8 cellular contexts compared by ENCODE assay signal in the genomic region with DNA sequence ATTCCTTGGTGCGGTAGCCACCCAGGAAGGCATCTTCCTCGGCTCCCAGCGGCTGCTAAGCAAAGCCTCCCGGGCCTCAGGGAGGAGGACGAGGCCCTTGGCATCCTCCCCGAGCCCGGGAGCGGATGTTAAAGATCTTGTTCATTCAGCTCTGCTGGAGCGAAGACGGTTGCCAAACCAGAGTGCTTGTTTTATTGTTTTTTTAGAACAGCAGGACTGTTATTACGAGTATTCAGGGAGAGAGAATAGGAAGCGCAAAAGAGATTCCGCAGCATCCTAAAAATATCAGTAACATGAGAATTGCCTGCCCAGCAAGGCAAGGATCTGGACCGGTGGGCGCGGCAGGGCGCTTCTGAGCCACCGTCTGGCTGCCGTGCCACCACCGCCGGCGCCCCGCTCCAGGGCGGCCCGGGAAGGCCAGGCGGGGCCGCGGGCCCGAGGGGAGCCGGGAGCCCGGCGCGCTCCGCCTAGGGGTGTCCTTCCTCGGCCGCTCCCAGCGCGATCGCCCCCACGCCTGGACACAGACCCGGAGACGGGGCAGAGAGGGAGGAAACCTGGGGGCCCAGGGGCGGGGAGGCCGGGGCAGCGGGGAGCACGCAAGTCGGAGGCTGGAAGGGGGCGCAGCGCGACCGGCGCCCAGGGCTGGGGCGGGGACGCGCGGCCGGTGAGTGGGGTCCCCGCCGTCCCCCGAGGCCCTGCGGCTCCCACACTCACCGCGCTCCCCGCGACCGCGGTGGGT. TPM values are rescaled to one million over a fixed set of nuclear protein-coding genes. Genes with fewer than 3 reads are reported as not detected.
DNase-seq lines count a peak whose midpoint lies in the region; ATAC-seq and TF ChIP-seq lines count a peak whose summit lies in the region.

No MANE protein-coding gene starts in this region.

- TF ChIP-seq POLR2A in esophagus squamous epithelium (IDR thresholded peaks at IDR 0.05): no peak

- H3K4me1 ChIP-seq in esophagus squamous epithelium: peaks cover 8 to 32% (median 17%) of the 10 kb centered on the region in 3 donors
- H3K4me1 ChIP-seq in aorta (ENCODE audit: control insufficient read depth in 1 of 2, insufficient read depth in 2 of 2, low read length in 2 of 2): no peaks in the 10 kb centered on the region

- H3K36me3 ChIP-seq in WERI-Rb-1: no peaks in the 10 kb centered on the region
- no peaks in the 10 kb centered on the region for H3K36me3 ChIP-seq in esophagus squamous epithelium
- no peaks in the 10 kb centered on the region for H3K36me3 ChIP-seq in aorta (ENCODE audit: control insufficient read depth in 1 of 2, insufficient read depth in 2 of 2, low read length in 1 of 2)

- 2 to 3% methylated on average over 14 to 16 of the region's 67 CpGs for WGBS in esophagus squamous epithelium, 2 donors
- 0 to 1% methylated on average over 43 to 67 of the region's 67 CpGs for WGBS in aorta, 2 donors

- 0 out of 2 replicates have a peak overlapping the region, but pooled peaks have one; percentile 3 for H3K27ac ChIP-seq in WERI-Rb-1
- H3K27ac ChIP-seq in esophagus squamous epithelium: peak overlapping the region; percentile 49 to 89 (median 76)
- peak overlapping the region; percentile 67 to 85 for H3K27ac ChIP-seq in aorta (ENCODE audit: low read depth in 1 of 2, low read length in 2 of 2)

- H3K27me3 ChIP-seq in WERI-Rb-1 (ENCODE audit: insufficient read depth, low read depth, severe bottlenecking) (peaks cover 3% of the 10 kb centered on the region), esophagus squamous epithelium (peaks cover 3 to 97% (median 10%) of the 10 kb centered on the region in 4 donors), aorta (ENCODE audit: control insufficient read depth in 1 of 2, insufficient read depth in 2 of 2, low read length in 1 of 2) (no peaks in the 10 kb centered on the region)

- TF ChIP-seq CTCF in WERI-Rb-1 (IDR thresholded peaks at IDR 0.05; ENCODE audit: low read depth, low read length): no peak
- TF ChIP-seq CTCF in esophagus squamous epithelium (IDR thresholded peaks at IDR 0.05): no peak

- intact Hi-C loops in esophagus squamous epithelium (cut with DNase I) (loop anchor here (10.0 kb wide), 1 partner anchor 355 kb away; no protein-coding TSS in a partner anchor), aorta (cut with DNase I) (no loop called here)

- DNase-seq in activated T-cell treated with anti-CD3 and anti-CD28 coated beads, Interleukin-2, amount 50 U/mL, for 1 hour: peak; percentile 49
- DNase-seq in activated T-cell treated with anti-CD3 and anti-CD28 coated beads for 4 hours: no peak
- DNase-seq in WERI-Rb-1: peak; percentile 52
- DNase-seq in esophagus squamous epithelium (lab: John Stamatoyannopoulos, UW): no peak
- DNase-seq in myocyte (ENCODE audit: low read depth): peak; percentile 59
- peak; percentile 67 to 84 for DNase-seq in aorta
- DNase-seq in SHP77 (lab: John Stamatoyannopoulos, UW): no peak

- H3K4me3 ChIP-seq in WERI-Rb-1 (ENCODE audit: low read depth, low read length) (peak overlapping the region; percentile 51), esophagus squamous epithelium (peak overlapping the region; percentile 44 to 73 (median 54)), aorta (ENCODE audit: low read length in 2 of 2) (peak overlapping the region; percentile 76 to 96)

- ATAC-seq in HG03135 (IDR thresholded peaks at IDR 0.05; ENCODE audit: unreplicated experiment) (peak; percentile 25), aorta (ENCODE audit: low FRiP score) (peak; percentile 68)

- no peaks in the 10 kb centered on the region for H3K9me3 ChIP-seq in WERI-Rb-1 (ENCODE audit: severe bottlenecking)
- no peaks in the 10 kb centered on the region for H3K9me3 ChIP-seq in esophagus squamous epithelium
- no peaks in the 10 kb centered on the region for H3K9me3 ChIP-seq in aorta (ENCODE audit: control insufficient read depth, low read length)

RNA-seq across cellular contexts. Expression of gene CYS1, which starts 0.8 kb away (rescaled TPM):
- total RNA-seq in esophagus squamous epithelium (1 to 10 TPM in 2 of 4 donors, under 1 TPM in 2; 0.09 to 2.5 (median 0.80) TPM), myocyte (0.16 and 1.1 TPM in 2 replicates), aorta (10 to 100 TPM; 11.4 to 13.9 TPM)
- 0.43 TPM for polyA plus RNA-seq in myocyte (2012)
- 10 to 100 TPM; 14.7 to 16.4 TPM for polyA plus RNA-seq in aorta

RNA-seq across cellular contexts. Expression of gene KLF11, which starts 36.0 kb away (rescaled TPM):
- total RNA-seq in esophagus squamous epithelium (10 to 100 TPM in 2 of 4 donors, 1 to 10 TPM in 2; 2.2 to 13.2 (median 8.2) TPM), myocyte (4.6 and 5.1 TPM in 2 replicates), aorta (10 to 100 TPM; 30.7 to 33.6 TPM)
- polyA plus RNA-seq in myocyte (2012): 6.2 TPM
- 10 to 100 TPM in 1 of 2 donors, 1 to 10 TPM in 1; 7.8 to 10.2 TPM for polyA plus RNA-seq in aorta

RNA-seq across cellular contexts. Expression of gene RRM2, which starts 43.2 kb away (rescaled TPM):
- total RNA-seq in esophagus squamous epithelium (10 to 100 TPM; 16.2 to 65.1 (median 41.7) TPM), myocyte (0.72 and 0.78 TPM in 2 replicates), aorta (1 to 10 TPM; 1.8 to 4.3 TPM)
- 0.40 TPM for polyA plus RNA-seq in myocyte (2012)
- polyA plus RNA-seq in aorta: 1 to 10 TPM in 1 of 2 donors, under 1 TPM in 1; 0.23 to 4.6 TPM

Comparison
In these comparisons a context has a peak if more than half of its experiments do, and no peak if none do; other contexts are left out.
1. DNase-seq: peak in activated T-cell treated with anti-CD3 and anti-CD28 coated beads, Interleukin-2, amount 50 U/mL, for 1 hour (single experiment), WERI-Rb-1 (single experiment), myocyte (single experiment) and aorta (2 of 2); none in activated T-cell treated with anti-CD3 and anti-CD28 coated beads for 4 hours (single experiment), esophagus squamous epithelium (single experiment) and SHP77 (0 of 2).
2. H3K27ac ChIP-seq: peak in every context shown above with its lines; median percentile 76 in aorta; 76 in esophagus squamous epithelium; 3 in WERI-Rb-1.
3. Peak in every context shown above with its lines, with median percentiles within 50 percentile points of each other: H3K4me3 ChIP-seq.